In the genomic region with DNA sequence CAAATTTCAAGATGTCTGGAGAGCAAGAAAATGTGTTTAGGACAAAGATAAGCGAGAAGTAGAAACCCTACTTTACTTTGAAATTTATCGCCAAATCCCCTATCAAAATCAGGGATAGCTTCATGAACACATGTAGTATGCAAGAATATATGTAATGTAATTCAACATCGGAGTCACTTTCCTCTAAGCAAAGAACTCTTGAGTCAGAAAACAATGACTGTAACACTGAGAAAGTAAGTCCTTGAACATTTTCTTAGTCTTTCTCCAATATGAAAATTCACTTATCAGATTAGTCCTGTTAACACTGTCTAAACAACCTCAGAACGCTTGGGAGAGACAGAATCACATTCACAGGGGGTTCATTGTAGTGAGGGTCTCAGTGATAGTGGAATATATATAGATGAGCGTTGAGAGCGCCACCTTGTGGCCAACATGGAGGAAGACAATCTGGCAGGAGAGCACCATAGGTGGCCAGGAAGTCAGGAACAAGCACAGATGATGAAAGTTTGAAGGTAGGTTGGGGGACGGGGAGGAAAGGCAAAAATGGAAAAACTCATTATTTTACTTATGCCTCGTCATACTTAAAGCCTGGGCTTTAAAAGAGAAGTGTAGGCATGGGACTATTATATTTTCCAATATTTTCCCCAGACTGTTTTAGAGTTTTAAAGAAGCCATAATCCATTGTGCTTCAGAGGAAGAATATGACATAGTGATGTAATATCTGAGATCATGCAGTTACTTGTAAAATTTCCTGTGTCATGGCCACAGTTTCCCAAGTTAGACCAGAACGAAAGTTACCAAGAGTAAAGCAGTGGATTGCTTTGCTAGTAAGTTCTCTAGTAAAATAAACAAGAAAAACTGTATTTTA, we compare ENCODE assay signal across 8 cellular contexts.
A peak's percentile ranks its signal among the peaks of the same experiment; 100 is the strongest.
DNase-seq lines count a peak whose midpoint lies in the region; ATAC-seq and TF ChIP-seq lines count a peak whose summit lies in the region.

No MANE protein-coding gene starts in this region.

- H2AFZ ChIP-seq in trophoblast cell (ENCODE audit: insufficient read depth, low read length, poor library complexity): no peak overlapping the region

- no peaks in the 10 kb centered on the region for H3K4me1 Mint-ChIP-seq in activated CD4-positive, alpha-beta memory T cell treated with anti-CD3 and anti-CD28 coated beads, Interleukin-2, amount 10 ng/mL, durations not matched to agents 7 days and 5 days

- H4K8ac ChIP-seq in trophoblast cell (ENCODE audit: low read depth, low read length): no peak overlapping the region

- no peak overlapping the region for H3K4me2 ChIP-seq in trophoblast cell (ENCODE audit: low read length)

- no peak for TF ChIP-seq POLR2A in lower leg skin (IDR thresholded peaks at IDR 0.05)

- intact Hi-C loops in lower leg skin (cut with DNase I; ENCODE audit: low total_unique reads): no loop called here

- H3K4ac ChIP-seq in trophoblast cell (ENCODE audit: low read depth, low read length): no peak overlapping the region

- no peaks in the 10 kb centered on the region for H3K79me1 ChIP-seq in trophoblast cell (ENCODE audit: low read length)

- no peak overlapping the region for H2BK12ac ChIP-seq in trophoblast cell (ENCODE audit: low read length)

- no peak overlapping the region for H3K14ac ChIP-seq in trophoblast cell (ENCODE audit: low read length)

- H4K12ac ChIP-seq in trophoblast cell (ENCODE audit: low read depth, low read length): no peak overlapping the region

- peak; percentile 99 for ATAC-seq in HG03159 (IDR thresholded peaks at IDR 0.05; ENCODE audit: unreplicated experiment)

- no peaks in the 10 kb centered on the region for H3K9me3 ChIP-seq in trophoblast cell (ENCODE audit: insufficient read depth, low read depth, low read length)

- H3K79me2 ChIP-seq in trophoblast cell (ENCODE audit: control insufficient read depth, insufficient read depth, low read length, poor library complexity): no peaks in the 10 kb centered on the region

- H3K36me3 Mint-ChIP-seq in activated CD4-positive, alpha-beta memory T cell treated with anti-CD3 and anti-CD28 coated beads, Interleukin-2, amount 10 ng/mL, durations not matched to agents 7 days and 5 days (ENCODE audit: low read depth): no peaks in the 10 kb centered on the region

- no peak overlapping the region for H2BK5ac ChIP-seq in trophoblast cell (ENCODE audit: low read depth, low read length, poor library complexity)

- no peaks in the 10 kb centered on the region for H3K27me3 ChIP-seq in trophoblast cell (ENCODE audit: insufficient read depth, low read length)

- peaks cover 8% of the 10 kb centered on the region for H3K9me3 Mint-ChIP-seq in activated CD4-positive, alpha-beta memory T cell treated with anti-CD3 and anti-CD28 coated beads, Interleukin-2, amount 10 ng/mL, durations not matched to agents 7 days and 5 days

- WGBS in trophoblast cell (ENCODE audit: extremely low coverage, insufficient coverage, insufficient read length): no CpG with 5 or more reads among the region's 9 CpGs
- 37 to 41% methylated on average over 9 of the region's 9 CpGs for WGBS in lower leg skin, 2 donors

- H4K91ac ChIP-seq in trophoblast cell (ENCODE audit: low read depth, low read length): no peak overlapping the region

- no peaks in the 10 kb centered on the region for H3K4me1 ChIP-seq in trophoblast cell (ENCODE audit: control insufficient read depth in 1 of 2, insufficient read depth in 2 of 2, low read length in 2 of 2)

- no peaks in the 10 kb centered on the region for H3K36me3 ChIP-seq in trophoblast cell (ENCODE audit: control insufficient read depth in 1 of 2, insufficient read depth in 2 of 2, low read length in 2 of 2)

- no peak overlapping the region for H3K27ac ChIP-seq in trophoblast cell (ENCODE audit: low read depth, low read length)

- no peak overlapping the region for H3K27ac Mint-ChIP-seq in activated CD4-positive, alpha-beta memory T cell treated with anti-CD3 and anti-CD28 coated beads, Interleukin-2, amount 10 ng/mL, durations not matched to agents 7 days and 5 days

- peak; percentile 47 for DNase-seq in COR-L47 (lab: John Stamatoyannopoulos, UW)
- DNase-seq in GM19238 (ENCODE audit: insufficient read length, low spot score): peak; percentile 22
- peak; percentile 30 for DNase-seq in NCI-H226
- DNase-seq in activated CD4-positive, alpha-beta memory T cell treated with anti-CD3 and anti-CD28 coated beads, Interleukin-2, amount 10 ng/mL, durations not matched to agents 7 days and 5 days: peak; percentile 23
- peak; percentile 29 to 79 for DNase-seq in foreskin fibroblast
- peak; percentile 7 to 73 for DNase-seq in trophoblast cell
- no peak for DNase-seq in lower leg skin (ENCODE audit: low spot score in 2 of 2)

- TF ChIP-seq CTCF in foreskin fibroblast (IDR thresholded peaks at IDR 0.05; ENCODE audit: low read depth, low read length) (peak; percentile 83), lower leg skin (IDR thresholded peaks at IDR 0.05) (peak in 1 of 3 donors; percentile 28)

- no peak overlapping the region for H3K9ac ChIP-seq in trophoblast cell (ENCODE audit: low read length)

- H2AK5ac ChIP-seq in trophoblast cell (ENCODE audit: low read length): no peak overlapping the region

- H3K4me3 ChIP-seq in foreskin fibroblast (ENCODE audit: low read depth in 1 of 2, low read length in 2 of 2) (no peak overlapping the region), trophoblast cell (ENCODE audit: low read depth, low read length) (no peak overlapping the region), lower leg skin (ENCODE audit: low read depth, poor library complexity, severe bottlenecking) (no peak overlapping the region)

- no peak overlapping the region for H2BK120ac ChIP-seq in trophoblast cell (ENCODE audit: insufficient read depth, low read length, poor library complexity)

- no peaks in the 10 kb centered on the region for H3K27me3 Mint-ChIP-seq in activated CD4-positive, alpha-beta memory T cell treated with anti-CD3 and anti-CD28 coated beads, Interleukin-2, amount 10 ng/mL, durations not matched to agents 7 days and 5 days

- CTCF ChIA-PET in activated CD4-positive, alpha-beta memory T cell treated with anti-CD3 and anti-CD28 coated beads, Interleukin-2, amount 10 ng/mL, durations not matched to agents 7 days and 5 days (lab: Charles Lee): no interaction called here

- H3K23ac ChIP-seq in trophoblast cell (ENCODE audit: low read length): no peak overlapping the region

- no peak overlapping the region for H3K4me3 Mint-ChIP-seq in activated CD4-positive, alpha-beta memory T cell treated with anti-CD3 and anti-CD28 coated beads, Interleukin-2, amount 10 ng/mL, durations not matched to agents 7 days and 5 days

- POLR2A ChIA-PET in activated CD4-positive, alpha-beta memory T cell treated with anti-CD3 and anti-CD28 coated beads, Interleukin-2, amount 10 ng/mL, durations not matched to agents 7 days and 5 days (lab: Charles Lee): no interaction called here

- no peak overlapping the region for H3K18ac ChIP-seq in trophoblast cell (ENCODE audit: low read length)

Comparison
In these comparisons a context has a peak if more than half of its experiments do, and no peak if none do; other contexts are left out.
1. DNase-seq: peak in COR-L47 (single experiment), GM19238 (single experiment), NCI-H226 (single experiment), activated CD4-positive, alpha-beta memory T cell treated with anti-CD3 and anti-CD28 coated beads, Interleukin-2, amount 10 ng/mL, durations not matched to agents 7 days and 5 days (single experiment), foreskin fibroblast (2 of 2) and trophoblast cell (2 of 2); none in lower leg skin (0 of 2).